In genomic region chr16:86338403-86339115, GRCh38 we compare ENCODE assay signal across 2 cellular contexts.
TF ChIP-seq lines count a peak whose summit lies in the region.

No MANE protein-coding gene starts in this region.

TF ChIP-seq in HEK293, 187 proteins besides CTCF, POLR2A, EP300 and RAD21 (continued from another document and continues in another):
- no peak for TF ChIP-seq PATZ1 (tag by site-specific recombination; IDR thresholded peaks at IDR 0.05)
- TF ChIP-seq ZEB2 (tag by site-specific recombination; IDR thresholded peaks at IDR 0.05) = peak; percentile 95
- no peak for TF ChIP-seq KLF7 (tag by site-specific recombination; IDR thresholded peaks at IDR 0.05; ENCODE audit: borderline replicate concordance)
- no peak for TF ChIP-seq ZNF280D (tag by site-specific recombination; IDR thresholded peaks at IDR 0.05)
- TF ChIP-seq ZFP41 (tag by site-specific recombination; IDR thresholded peaks at IDR 0.05; ENCODE audit: borderline replicate concordance) = no peak
- no peak for TF ChIP-seq ZNF555 (tag by site-specific recombination; conservative IDR thresholded peaks at IDR 0.05)
- TF ChIP-seq HIC1 (tag by site-specific recombination; IDR thresholded peaks at IDR 0.05) = 0 out of 2 replicates have a peak, but pooled peaks have one; percentile 20
- TF ChIP-seq ZNF221 (tag by site-specific recombination; IDR thresholded peaks at IDR 0.05; ENCODE audit: borderline replicate concordance) = no peak
- no peak for TF ChIP-seq ZNF747 (tag by site-specific recombination; IDR thresholded peaks at IDR 0.05)
- no peak for TF ChIP-seq ZNF791 (tag by site-specific recombination; IDR thresholded peaks at IDR 0.05)
- TF ChIP-seq WT1 (tag by site-specific recombination; IDR thresholded peaks at IDR 0.05) = no peak
- TF ChIP-seq ZSCAN4 (tag by site-specific recombination; IDR thresholded peaks at IDR 0.05) = no peak
- TF ChIP-seq BCL6B (tag by site-specific recombination; IDR thresholded peaks at IDR 0.05) = no peak
- TF ChIP-seq PRDM6 (tag by site-specific recombination; IDR thresholded peaks at IDR 0.05) = no peak

TF ChIP-seq in K562, 482 proteins besides CTCF, POLR2A, EP300 and RAD21:
- TF ChIP-seq TFAP4 (CRISPR knock-in tag; IDR thresholded peaks at IDR 0.05; ENCODE audit: borderline replicate concordance) (no peak), ZEB2 (IDR thresholded peaks at IDR 0.05) (peak; percentile 21; the same call in 1 of the 2 replicates), ZNF263 (CRISPR knock-in tag; IDR thresholded peaks at IDR 0.05; ENCODE audit: borderline replicate concordance) (peak; percentile 85)
